In genomic region chr15:48963524-48964113, GRCh38 we compare ENCODE assay signal across 8 cellular contexts. TPM values are rescaled to one million over a fixed set of nuclear protein-coding genes. Genes with fewer than 3 reads are reported as not detected.
DNase-seq lines count a peak whose midpoint lies in the region; ATAC-seq, FAIRE-seq and TF ChIP-seq lines count a peak whose summit lies in the region.

Gene SHC4 (minus strand): TSS chr15:48963919. CDS start chr15:48963015, 904 bp downstream.

- intact Hi-C loops in heart right ventricle (cut with DNase I) = loop anchor here in 6 of 10 donors (1.0 to 5.0 kb wide), 2 partner anchors 85 to 86 kb away; partner anchors contain the start of gene EID1 (in 6 of the 6)

- no peaks in the 10 kb centered on the region for H4K20me1 ChIP-seq in astrocyte (ENCODE audit: insufficient read depth, low read length)

- H3K27me3 ChIP-seq in H7 (ENCODE audit: control insufficient read depth, insufficient read depth, low read length) (peaks cover 21% of the 10 kb centered on the region), astrocyte (ENCODE audit: insufficient read depth, low read length) (no peaks in the 10 kb centered on the region), heart right ventricle (peaks cover 0 to 24% (median 0%) of the 10 kb centered on the region in 7 donors)

- peak; percentile 80 for FAIRE-seq in astrocyte (lab: Jason Lieb, UNC)

- peak within 1 kb of the TSS; percentile 55 for H3K4me3 ChIP-seq in H7 (ENCODE audit: insufficient read depth, low read depth, low read length)
- peak within 1 kb of the TSS; percentile 74 for H3K4me3 ChIP-seq in astrocyte (ENCODE audit: insufficient read depth, low read depth, low read length)
- H3K4me3 ChIP-seq in heart right ventricle = peak within 1 kb of the TSS; percentile 36 to 72 (median 60)

- peak; percentile 23 for TF ChIP-seq CTCF in astrocyte (IDR thresholded peaks at IDR 0.05; ENCODE audit: insufficient read depth, low read depth, low read length)
- TF ChIP-seq CTCF in heart right ventricle (IDR thresholded peaks at IDR 0.05) = peak in 6 of 9 donors; percentile 18 to 48 (median 32)

- peak; percentile 32 for DNase-seq in DMS 273 treated with DMSO at 0.1 percent for 48 hours (lab: John Stamatoyannopoulos, UW)
- peak; percentile 80 for DNase-seq in H7
- peak; percentile 67 for DNase-seq in NCI-H460 (ENCODE audit: extremely low read depth, low read depth)
- DNase-seq in astrocyte (ENCODE audit: low read depth) = peak; percentile 73
- peak; percentile 61 to 68 for DNase-seq in heart right ventricle
- DNase-seq in occipital lobe (lab: John Stamatoyannopoulos, UW) = peak; percentile 67

- peak within 1 kb of the TSS; percentile 89 for H3K4me3 Mint-ChIP-seq in astrocyte (ENCODE audit: unreplicated experiment)

- H3K4me2 ChIP-seq in astrocyte (ENCODE audit: low read length) = peak within 1 kb of the TSS; percentile 93

- peaks cover 12% of the 10 kb centered on the region for H3K27me3 Mint-ChIP-seq in astrocyte (ENCODE audit: low read depth, unreplicated experiment)

- ATAC-seq in heart right ventricle (peak; percentile 74 to 90 (median 84)), GM21381 (IDR thresholded peaks at IDR 0.05; ENCODE audit: unreplicated experiment) (no peak), GM18858 (IDR thresholded peaks at IDR 0.05; ENCODE audit: unreplicated experiment) (no peak)

- peaks cover 21% of the 10 kb centered on the region for H3K4me1 Mint-ChIP-seq in astrocyte (ENCODE audit: low read depth, unreplicated experiment)

- H3K9ac ChIP-seq in astrocyte (ENCODE audit: low read length) = peak within 1 kb of the TSS; percentile 71

- H3K9me3 Mint-ChIP-seq in astrocyte (ENCODE audit: unreplicated experiment) = no peaks in the 10 kb centered on the region

- H3K36me3 ChIP-seq in H7 (replicated peaks; ENCODE audit: control insufficient read depth, insufficient read depth, low read length) (no peaks in the 10 kb centered on the region), astrocyte (ENCODE audit: insufficient read depth, low read length) (no peaks in the 10 kb centered on the region), heart right ventricle (no peaks in the 10 kb centered on the region)

- peaks cover 3% of the 10 kb centered on the region for H3K79me2 ChIP-seq in astrocyte (ENCODE audit: insufficient read depth, low read length)

- peak within 1 kb of the TSS; percentile 13 for H3K27ac Mint-ChIP-seq in astrocyte (ENCODE audit: unreplicated experiment)

- H3K27ac ChIP-seq in astrocyte (ENCODE audit: low read depth, low read length) = peak within 1 kb of the TSS; percentile 35
- peak within 1 kb of the TSS in 6 of 10 donors; percentile 13 to 60 (median 29) for H3K27ac ChIP-seq in heart right ventricle

- WGBS in heart right ventricle, 2 donors = 0% methylated on average over 16 of the region's 16 CpGs

- H3K36me3 Mint-ChIP-seq in astrocyte (ENCODE audit: low read depth, unreplicated experiment) = no peaks in the 10 kb centered on the region

- peak within 1 kb of the TSS; percentile 80 for H2AFZ ChIP-seq in astrocyte (ENCODE audit: low read depth, low read length)

- no peaks in the 10 kb centered on the region for H3K9me3 ChIP-seq in astrocyte (ENCODE audit: insufficient read depth, low read depth, low read length)
- no peaks in the 10 kb centered on the region for H3K9me3 ChIP-seq in heart right ventricle

- H3K4me1 ChIP-seq in astrocyte (ENCODE audit: insufficient read depth, low read length) (peaks cover 27% of the 10 kb centered on the region), heart right ventricle (peaks cover 0 to 27% (median 13%) of the 10 kb centered on the region in 9 donors)

RNA-seq across cellular contexts. Expression of gene SHC4, which starts in this region (rescaled TPM):
- total RNA-seq in H7 (2014; rRNA removed; shearing (Covaris generic)) = 0.03 and 1.1 TPM in 2 replicates
- total RNA-seq in NCI-H460 (2014; rRNA removed; shearing (Covaris generic)) = 10.9 and 11.9 TPM in 2 replicates
- 2.5 and 3.7 TPM in 2 replicates for polyA plus RNA-seq in NCI-H460 (2014; cell fraction: nucleus; rRNA removed)
- 2.7 and 3.7 TPM in 2 replicates for total RNA-seq in astrocyte
- 1 to 10 TPM; 1.3 to 4.9 (median 2.2) TPM for total RNA-seq in heart right ventricle
- polyA plus RNA-seq in heart right ventricle = 1 to 10 TPM; 1.2 to 2.6 TPM
- 5.5 TPM for total RNA-seq in occipital lobe

Comparison
In these comparisons a context has a peak if more than half of its experiments do, and no peak if none do; other contexts are left out.
1. ATAC-seq: peak in heart right ventricle (8 of 8); none in GM21381 (single experiment) and GM18858 (single experiment).
2. Peak in every context shown above with its lines, with median percentiles within 50 percentile points of each other: DNase-seq and H3K4me3 ChIP-seq.